Comparison of ENCODE assay signal across 8 cellular contexts in the genomic region with DNA sequence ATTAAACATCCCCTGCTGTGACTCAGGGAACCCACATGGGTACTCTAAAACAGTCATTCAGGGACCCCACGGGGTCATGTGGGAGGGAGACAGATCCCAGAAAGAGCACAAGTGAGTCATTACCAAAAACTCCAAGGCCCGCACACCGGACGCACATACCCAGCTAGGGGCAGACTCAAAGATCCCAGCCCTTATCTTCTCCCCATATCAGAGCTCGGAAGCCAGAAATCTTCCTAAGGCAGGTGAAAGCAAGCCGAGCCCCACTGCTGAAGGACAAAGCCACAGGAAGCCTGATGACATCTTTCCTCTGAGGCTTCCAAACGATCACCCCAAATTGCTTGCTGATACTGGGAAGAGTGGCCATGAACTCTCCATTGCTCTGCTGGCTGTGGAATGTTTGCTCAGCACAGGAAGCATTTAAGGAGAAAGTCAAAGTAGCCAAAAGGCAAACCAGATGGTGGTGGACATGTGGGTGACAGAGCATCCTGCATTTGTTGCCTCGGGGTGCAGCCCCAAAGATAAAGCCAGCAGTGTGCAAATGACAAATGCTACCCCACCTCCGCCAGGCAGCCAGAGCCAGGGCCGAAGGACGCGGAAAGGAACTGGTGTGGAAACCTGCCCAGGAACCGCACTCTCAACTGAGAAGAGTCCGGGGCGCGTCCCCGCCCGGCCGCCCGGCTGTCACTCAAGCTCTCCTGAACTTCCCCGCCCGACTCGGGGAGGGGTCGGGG. TPM values are rescaled to one million over a fixed set of nuclear protein-coding genes. Genes with fewer than 3 reads are reported as not detected.
DNase-seq lines count a peak whose midpoint lies in the region; ATAC-seq and TF ChIP-seq lines count a peak whose summit lies in the region.

No MANE protein-coding gene starts in this region.

- H3K36me3 ChIP-seq in neutrophil, result peaks cover 15% of the 10 kb centered on the region

- intact Hi-C loops in Calu3 (cut with micrococcal nuclease; ENCODE audit: unreplicated experiment), result no loop called here

- peak; percentile 42 for ATAC-seq in GM19467 (IDR thresholded peaks at IDR 0.05; ENCODE audit: unreplicated experiment)

- no peaks in the 10 kb centered on the region for H3K27me3 Mint-ChIP-seq in Calu3 (ENCODE audit: unreplicated experiment)

- no peaks in the 10 kb centered on the region for H3K4me1 Mint-ChIP-seq in Calu3 (ENCODE audit: low read depth, unreplicated experiment)

- H3K9me3 ChIP-seq in neutrophil, result no peaks in the 10 kb centered on the region

- H3K27ac Mint-ChIP-seq in Calu3 (ENCODE audit: unreplicated experiment), result peak overlapping the region; percentile 83

- TSS peak; percentile 58 for BruUV-seq in Calu3 (replicated peaks; lab: Mats Ljungman, UMichigan)

- TF ChIP-seq CTCF in Calu3 (IDR thresholded peaks at IDR 0.05; ENCODE audit: unreplicated experiment), result no peak
- no peak for TF ChIP-seq CTCF in HL-60 (IDR thresholded peaks at IDR 0.05; ENCODE audit: insufficient read depth, low read length)
- TF ChIP-seq CTCF in neutrophil (IDR thresholded peaks at IDR 0.05), result no peak

- H3K4me3 ChIP-seq in HL-60 (replicated peaks; ENCODE audit: insufficient read depth, low read length) (peak overlapping the region; percentile 64), neutrophil (ENCODE audit: low read depth in 1 of 2, low read length in 1 of 2) (peak overlapping the region; percentile 69 to 73)

- H3K27ac ChIP-seq in HL-60 (replicated peaks), result peak overlapping the region; percentile 96
- H3K27ac ChIP-seq in neutrophil, result peak overlapping the region; percentile 94
- H3K27ac ChIP-seq in substantia nigra (ENCODE audit: low read depth, low read length, poor library complexity, severe bottlenecking), result peak overlapping the region; percentile 87

- peaks cover 15 to 23% of the 10 kb centered on the region in 2 experiments for H3K4me1 ChIP-seq in neutrophil (ENCODE audit: control insufficient read depth in 1 of 2, insufficient read depth in 1 of 2, low read depth in 1 of 2, low read length in 1 of 2)

- peak overlapping the region; percentile 89 for H3K4me3 Mint-ChIP-seq in Calu3 (ENCODE audit: low read depth, unreplicated experiment)

- no peaks in the 10 kb centered on the region for H3K9me3 Mint-ChIP-seq in Calu3 (ENCODE audit: low read depth, unreplicated experiment)

- peak; percentile 58 for DNase-seq in Calu3
- peak; percentile 71 to 83 for DNase-seq in HL-60 (ENCODE audit: low read depth in 1 of 2, low spot score in 1 of 2)
- DNase-seq in SIG-M5 (lab: John Stamatoyannopoulos, UW), result peak; percentile 66
- DNase-seq in activated naive CD4-positive, alpha-beta T cell (lab: John Stamatoyannopoulos, UW), result peak; percentile 24 to 49 (median 46)
- peak; percentile 57 for DNase-seq in foreskin melanocyte
- DNase-seq in substantia nigra (lab: John Stamatoyannopoulos, UW), result peak in 43 of 49 donors; percentile 23 to 92 (median 63)

- H3K36me3 Mint-ChIP-seq in Calu3 (ENCODE audit: insufficient read depth, unreplicated experiment), result peaks cover 29% of the 10 kb centered on the region

- H3K27me3 ChIP-seq in HL-60 (ENCODE audit: insufficient read depth, poor library complexity, severe bottlenecking) (no peaks in the 10 kb centered on the region), neutrophil (no peaks in the 10 kb centered on the region)

- CTCF ChIA-PET in Calu3 (lab: Charles Lee), result interaction anchor here (1.7 to 2.8 kb wide), 2 partner anchors 17 to 35 kb away, joined by 7 to 21 read pairs; a partner anchor contains a TSS

RNA-seq across cellular contexts. Expression of a gene that starts 0.8 kb away (rescaled TPM):
- 48.7 and 49.1 TPM in 2 replicates for total RNA-seq in Calu3 (2022)

RNA-seq across cellular contexts. Expression of a gene that starts 6.5 kb away (rescaled TPM):
- 6.9 and 8.4 TPM in 2 replicates for total RNA-seq in Calu3 (2022)

RNA-seq across cellular contexts. Expression of a gene that starts 17.2 kb away (rescaled TPM):
- 196 and 198 TPM in 2 replicates for total RNA-seq in Calu3 (2022)

RNA-seq across cellular contexts. Expression of a gene that starts 50.3 kb away (rescaled TPM):
- not detected in 2 replicates for total RNA-seq in Calu3 (2022)

Comparison
In these comparisons a context has a peak if more than half of its experiments do, and no peak if none do; other contexts are left out.
1. Peak in every context shown above with its lines: DNase-seq, ATAC-seq, H3K4me3 ChIP-seq and H3K27ac ChIP-seq.